8 cellular contexts compared by ENCODE assay signal in genomic region chr21:34510148-34511142, GRCh38. TPM values are rescaled to one million over a fixed set of nuclear protein-coding genes. Genes with fewer than 3 reads are reported as not detected.
DNase-seq lines count a peak whose midpoint lies in the region; ATAC-seq and TF ChIP-seq lines count a peak whose summit lies in the region.

No MANE protein-coding gene starts in this region.

- no peaks in the 10 kb centered on the region for H3K4me1 ChIP-seq in foreskin keratinocyte

- no peaks in the 10 kb centered on the region for H3K27me3 ChIP-seq in H7 (ENCODE audit: control insufficient read depth, insufficient read depth, low read length)
- no peaks in the 10 kb centered on the region for H3K27me3 ChIP-seq in foreskin keratinocyte

- H3K27ac ChIP-seq in foreskin keratinocyte = no peak overlapping the region

- TF ChIP-seq CTCF in foreskin keratinocyte (conservative IDR thresholded peaks at IDR 0.05) (peak; percentile 94), omental fat pad (IDR thresholded peaks at IDR 0.05) (no peak)

- peak; percentile 64 for DNase-seq in COLO668 (lab: John Stamatoyannopoulos, UW; ENCODE audit: unreplicated experiment)
- DNase-seq in H7 = peak; percentile 87
- DNase-seq in NCI-H345 (lab: John Stamatoyannopoulos, UW) = peak; percentile 52
- DNase-seq in activated T-cell treated with anti-CD3 and anti-CD28 coated beads for 24 hours (ENCODE audit: low read depth) = peak; percentile 46
- peak in 1 of 2 donors; percentile 49 for DNase-seq in foreskin keratinocyte
- peak; percentile 60 for DNase-seq in pons (ENCODE audit: low spot score)
- no peak for DNase-seq in omental fat pad (ENCODE audit: low spot score)

- peak; percentile 80 for ATAC-seq in foreskin keratinocyte
- no peak for ATAC-seq in omental fat pad (ENCODE audit: low FRiP score)
- no peak for ATAC-seq in GM18907 (IDR thresholded peaks at IDR 0.05; ENCODE audit: unreplicated experiment)

- H3K4me3 ChIP-seq in H7 (ENCODE audit: insufficient read depth, low read depth, low read length) = no peak overlapping the region

- H3K36me3 ChIP-seq in H7 (replicated peaks; ENCODE audit: control insufficient read depth, insufficient read depth, low read length) = no peaks in the 10 kb centered on the region

RNA-seq across cellular contexts. Expression of gene KCNE1, which starts 1.6 kb away (rescaled TPM):
- total RNA-seq in H7 (2014; rRNA removed; shearing (Covaris generic)) = 0.10 TPM in 1 of 2 replicates, not detected in the other
- 0.11 TPM in 1 of 2 replicates, not detected in the other for total RNA-seq in foreskin keratinocyte
- polyA plus RNA-seq in foreskin keratinocyte = 0.02 and 0.08 TPM in 2 replicates
- 10 to 100 TPM in 3 of 4 donors, 1 to 10 TPM in 1; 3.2 to 14.8 (median 12.1) TPM for total RNA-seq in omental fat pad
